ENCODE assay signal across 11 cellular contexts in the genomic region with DNA sequence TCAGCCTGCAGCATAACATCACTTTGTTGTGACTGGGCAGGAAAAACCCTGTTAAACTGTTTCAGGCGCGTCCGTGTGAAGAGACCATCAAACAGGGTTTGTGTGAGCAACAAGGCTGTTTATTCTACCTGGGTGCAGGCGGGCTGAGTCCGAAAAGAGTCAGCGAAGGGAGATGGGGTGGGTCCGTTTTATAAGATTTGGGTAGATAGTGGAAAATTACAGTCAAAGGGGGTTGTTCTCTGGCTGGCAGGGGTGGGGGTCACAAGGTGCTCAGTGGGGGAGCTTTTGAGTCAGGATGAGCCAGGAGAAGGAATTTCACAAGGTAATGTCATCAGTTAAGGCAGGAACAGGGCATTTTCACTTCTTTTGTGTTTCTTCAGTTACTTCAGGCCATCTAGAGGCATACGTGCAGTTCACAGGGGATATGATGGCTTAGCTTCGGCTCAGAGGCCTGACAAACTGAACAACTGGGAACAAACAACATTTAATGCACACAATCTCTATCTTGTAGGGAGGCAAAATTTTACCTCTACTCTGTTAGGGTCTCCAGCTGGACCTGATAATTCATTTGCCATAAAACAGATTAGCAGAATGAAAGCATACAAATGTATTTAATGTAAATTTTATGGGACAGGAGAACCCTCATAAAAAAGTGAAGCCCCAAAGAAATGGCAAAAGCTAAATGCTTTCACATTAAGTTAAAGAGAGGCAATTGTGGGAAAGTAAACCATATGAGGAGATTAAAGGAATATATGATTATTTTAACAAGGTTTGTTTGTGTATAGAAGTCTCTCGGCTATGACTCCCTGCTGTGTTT. TPM values are rescaled to one million over a fixed set of nuclear protein-coding genes. Genes with fewer than 3 reads are reported as not detected.
DNase-seq lines count a peak whose midpoint lies in the region; ATAC-seq and TF ChIP-seq lines count a peak whose summit lies in the region.
"Had no signal": no experiment of that assay in that cellular context is flagged by ENCODE, and none has a peak within 500 bp of the region (broad histone marks: within the 10 kb centered on the region; RNA-seq: fewer than 3 reads in every experiment).

No MANE protein-coding gene starts in this region.

- H3K4me3 ChIP-seq in astrocyte of the spinal cord (ENCODE audit: low read depth, low read length) (no peak overlapping the region), trophoblast cell (ENCODE audit: low read depth, low read length) (no peak overlapping the region), tibial artery (no peak overlapping the region)

- H4K8ac ChIP-seq in trophoblast cell (ENCODE audit: low read depth, low read length), result no peak overlapping the region

- ATAC-seq in activated CD4-positive, alpha-beta T cell treated with anti-CD3 and anti-CD28 coated beads for 36 hours, result no peak

- DNase-seq in activated CD4-positive, alpha-beta T cell treated with anti-CD3 and anti-CD28 coated beads for 36 hours, result no peak
- no peak for DNase-seq in activated CD4-positive, alpha-beta T cell treated with anti-CD3 and anti-CD28 coated beads, Interleukin-2, amount 50 U/mL, for 4 hours
- DNase-seq in NCI-H69 (lab: John Stamatoyannopoulos, UW), result peak; percentile 16
- DNase-seq in astrocyte of the spinal cord (ENCODE audit: low read depth, low spot score), result peak; percentile 50
- no peak for DNase-seq in trophoblast cell
- DNase-seq in tibial artery, result no peak
- DNase-seq in activated effector memory CD4-positive, alpha-beta T cell treated with anti-CD3 and anti-CD28 coated beads, Interleukin-2, amount 50 U/mL, for 16 hours, result no peak
- DNase-seq in NCI-H1694 (lab: John Stamatoyannopoulos, UW), result no peak
- DNase-seq: activated CD8-positive, alpha-beta memory T cell treated with anti-CD3 and anti-CD28 coated beads for 24 hours; hypothalamus had no signal

- peak overlapping the region; percentile 65 for H2BK12ac ChIP-seq in trophoblast cell (ENCODE audit: low read length)

- no peak overlapping the region for H2BK5ac ChIP-seq in trophoblast cell (ENCODE audit: low read depth, low read length, poor library complexity)

- H3K27ac ChIP-seq in trophoblast cell (ENCODE audit: low read depth, low read length), result peak overlapping the region; percentile 72
- no peak overlapping the region for H3K27ac ChIP-seq in tibial artery
- H3K27ac ChIP-seq: neutrophil had no signal

- no CpG with 5 or more reads among the region's 10 CpGs for WGBS in trophoblast cell (ENCODE audit: extremely low coverage, insufficient coverage, insufficient read length)

- no peaks in the 10 kb centered on the region for H3K9me3 ChIP-seq in trophoblast cell (ENCODE audit: insufficient read depth, low read depth, low read length)
- no peaks in the 10 kb centered on the region for H3K9me3 ChIP-seq in tibial artery

- H3K36me3 Mint-ChIP-seq in activated CD4-positive, alpha-beta T cell treated with anti-CD3 and anti-CD28 coated beads for 36 hours (ENCODE audit: low read depth), result peaks cover 10% of the 10 kb centered on the region

- peak overlapping the region; percentile 71 for H3K14ac ChIP-seq in trophoblast cell (ENCODE audit: low read length)

- TF ChIP-seq CTCF in astrocyte of the spinal cord (IDR thresholded peaks at IDR 0.05; ENCODE audit: low read depth, low read length) (no peak), tibial artery (IDR thresholded peaks at IDR 0.05) (no peak)

- no peaks in the 10 kb centered on the region for H3K27me3 Mint-ChIP-seq in activated CD4-positive, alpha-beta T cell treated with anti-CD3 and anti-CD28 coated beads for 36 hours

- CTCF ChIA-PET in activated CD4-positive, alpha-beta T cell treated with anti-CD3 and anti-CD28 coated beads for 36 hours (lab: Charles Lee), result interaction anchor here (1.0 to 3.5 kb wide), 4 partner anchors 8 to 24 kb away, joined by 3 to 8 read pairs (median 3); a partner anchor contains a TSS

- H3K4me1 ChIP-seq in trophoblast cell (ENCODE audit: control insufficient read depth in 1 of 2, insufficient read depth in 2 of 2, low read length in 2 of 2), result peaks cover 2% of the 10 kb centered on the region in 2 experiments
- peaks cover 0 to 33% (median 12%) of the 10 kb centered on the region in 4 donors for H3K4me1 ChIP-seq in tibial artery

- H2BK120ac ChIP-seq in trophoblast cell (ENCODE audit: insufficient read depth, low read length, poor library complexity), result no peak overlapping the region

- H3K4me3 Mint-ChIP-seq in activated CD4-positive, alpha-beta T cell treated with anti-CD3 and anti-CD28 coated beads for 36 hours, result peak overlapping the region; percentile 20

- H3K36me3 ChIP-seq in trophoblast cell (ENCODE audit: control insufficient read depth in 1 of 2, insufficient read depth in 2 of 2, low read length in 2 of 2) (no peaks in the 10 kb centered on the region), tibial artery (no peaks in the 10 kb centered on the region)
- H3K36me3 ChIP-seq: neutrophil had no signal

- H3K9me3 Mint-ChIP-seq in activated CD4-positive, alpha-beta T cell treated with anti-CD3 and anti-CD28 coated beads for 36 hours (ENCODE audit: low read depth), result no peaks in the 10 kb centered on the region

- H3K79me1 ChIP-seq in trophoblast cell (ENCODE audit: low read length), result peaks cover 26% of the 10 kb centered on the region

- intact Hi-C loops in activated CD4-positive, alpha-beta T cell treated with anti-CD3 and anti-CD28 coated beads for 36 hours (cut with DNase I, micrococcal nuclease), result loop anchor here (10.0 kb wide), 1 partner anchor 1806 kb away; a partner anchor contains a TSS
- intact Hi-C loops in tibial artery (cut with DNase I; ENCODE audit: low total_unique reads), result loop anchor here (10.0 kb wide), 1 partner anchor 1806 kb away; a partner anchor contains a TSS

- POLR2A ChIA-PET in activated CD4-positive, alpha-beta T cell treated with anti-CD3 and anti-CD28 coated beads for 36 hours (lab: Charles Lee), result interaction anchor here (1.2 to 10.8 kb wide), 3 partner anchors 7 to 16 kb away, joined by 4 to 571 read pairs (median 179); a partner anchor contains a TSS

- no peak overlapping the region for H2AFZ ChIP-seq in trophoblast cell (ENCODE audit: insufficient read depth, low read length, poor library complexity)

- H3K23ac ChIP-seq in trophoblast cell (ENCODE audit: low read length), result no peak overlapping the region

- in situ Hi-C loops in astrocyte of the spinal cord (cut with HindIII; ENCODE audit: low sequenced_read_pairs), result no loop called here

- H3K4me1 Mint-ChIP-seq in activated CD4-positive, alpha-beta T cell treated with anti-CD3 and anti-CD28 coated beads for 36 hours, result peaks cover 55% of the 10 kb centered on the region

- H3K79me2 ChIP-seq in trophoblast cell (ENCODE audit: control insufficient read depth, insufficient read depth, low read length, poor library complexity), result peaks cover 3% of the 10 kb centered on the region

- peak overlapping the region; percentile 42 for H4K91ac ChIP-seq in trophoblast cell (ENCODE audit: low read depth, low read length)

- no peaks in the 10 kb centered on the region for H3K27me3 ChIP-seq in trophoblast cell (ENCODE audit: insufficient read depth, low read length)
- H3K27me3 ChIP-seq in tibial artery, result no peaks in the 10 kb centered on the region
- H3K27me3 ChIP-seq: neutrophil had no signal

- H2AK5ac ChIP-seq in trophoblast cell (ENCODE audit: low read length), result no peak overlapping the region

- no peak overlapping the region for H4K12ac ChIP-seq in trophoblast cell (ENCODE audit: low read depth, low read length)

- H3K4me2 ChIP-seq in trophoblast cell (ENCODE audit: low read length), result no peak overlapping the region

- H3K27ac Mint-ChIP-seq in activated CD4-positive, alpha-beta T cell treated with anti-CD3 and anti-CD28 coated beads for 36 hours, result peak overlapping the region; percentile 86

- no peak overlapping the region for H3K9ac ChIP-seq in trophoblast cell (ENCODE audit: low read length)

- H3K18ac ChIP-seq in trophoblast cell (ENCODE audit: low read length), result no peak overlapping the region

- H3K4ac ChIP-seq in trophoblast cell (ENCODE audit: low read depth, low read length), result no peak overlapping the region

RNA-seq across cellular contexts. Expression of a gene that starts 58.3 kb away (rescaled TPM):
- total RNA-seq in activated CD4-positive, alpha-beta T cell treated with anti-CD3 and anti-CD28 coated beads for 36 hours, result 1 to 10 TPM; 1.1 to 1.4 TPM
- polyA plus RNA-seq in trophoblast cell (2013), result 1.7 and 1.8 TPM in 2 replicates

Comparison
In these comparisons a context has a peak if more than half of its experiments do, and no peak if none do; other contexts are left out.
1. DNase-seq: peak in NCI-H69 (single experiment) and astrocyte of the spinal cord (single experiment); none in activated CD4-positive, alpha-beta T cell treated with anti-CD3 and anti-CD28 coated beads for 36 hours (single experiment), activated CD4-positive, alpha-beta T cell treated with anti-CD3 and anti-CD28 coated beads, Interleukin-2, amount 50 U/mL, for 4 hours (0 of 2), trophoblast cell (0 of 2), tibial artery (0 of 2), activated effector memory CD4-positive, alpha-beta T cell treated with anti-CD3 and anti-CD28 coated beads, Interleukin-2, amount 50 U/mL, for 16 hours (single experiment) and NCI-H1694 (single experiment).